ENCODE assay signal across 30 cellular contexts in genomic region chr16:55853114-55853513, GRCh38. TPM values are rescaled to one million over a fixed set of nuclear protein-coding genes. Genes with fewer than 3 reads are reported as not detected.
A peak's percentile ranks its signal among the peaks of the same experiment; 100 is the strongest.
DNase-seq lines count a peak whose midpoint lies in the region; ATAC-seq and TF ChIP-seq lines count a peak whose summit lies in the region.
"Had no signal": no experiment of that assay in that cellular context is flagged by ENCODE, and none has a peak within 500 bp of the region (broad histone marks: within the 10 kb centered on the region; RNA-seq: fewer than 3 reads in every experiment).

No MANE protein-coding gene starts in this region.

- H3K4me3 ChIP-seq in AG10803 (ENCODE audit: low read length) (no peak overlapping the region), fibroblast of mammary gland (ENCODE audit: control insufficient read depth, low read depth, low read length) (no peak overlapping the region), body of pancreas (no peak overlapping the region)
- H3K4me3 ChIP-seq: A549, BLaER1, GM12878, heart right ventricle, lung, pancreas, spleen, transverse colon had no signal

- no peak for TF ChIP-seq CTCF in AG10803 (conservative IDR thresholded peaks at IDR 0.05; ENCODE audit: low read length)
- no peak for TF ChIP-seq CTCF in fibroblast of mammary gland (conservative IDR thresholded peaks at IDR 0.05; ENCODE audit: control insufficient read depth, insufficient read depth, low read depth, low read length)
- no peak for TF ChIP-seq CTCF in body of pancreas (IDR thresholded peaks at IDR 0.05)

- intact Hi-C loops in body of pancreas (cut with DNase I), result no loop called here

- no peak for TF ChIP-seq POLR2A in body of pancreas (IDR thresholded peaks at IDR 0.05)

- 54 to 60% methylated on average over 3 of the region's 3 CpGs for WGBS in body of pancreas, 2 donors

- ATAC-seq in body of pancreas, result no peak
- no peak for ATAC-seq in HG03039 (IDR thresholded peaks at IDR 0.05; ENCODE audit: unreplicated experiment)
- ATAC-seq: GM12878, HCT116, heart right ventricle, pancreas had no signal

- H3K27me3 ChIP-seq in body of pancreas, result no peaks in the 10 kb centered on the region
- H3K27me3 ChIP-seq: BLaER1 had no signal

- DNase-seq in AG10803 (ENCODE audit: low read depth) (peak; percentile 45), HS-5 (ENCODE audit: low read depth) (peak; percentile 1), SW480 (ENCODE audit: low spot score) (peak; percentile 27), fibroblast of mammary gland (ENCODE audit: low read depth) (peak; percentile 52), body of pancreas (no peak), HPDE6-E6E7 (ENCODE audit: extremely low spot score) (no peak), NCI-H748 (lab: John Stamatoyannopoulos, UW; ENCODE audit: unreplicated experiment) (no peak)
- DNase-seq: activated CD4-positive, alpha-beta T cell treated with anti-CD3 and anti-CD28 coated beads, Interleukin-2, amount 50 U/mL, for 48 hours; activated CD8-positive, alpha-beta memory T cell treated with anti-CD3 and anti-CD28 coated beads, Interleukin-2, amount 50 U/mL, for 4 hours; activated naive CD4-positive, alpha-beta T cell treated with anti-CD3 and anti-CD28 coated beads, Interleukin-2, amount 10 ng/mL, durations not matched to agents 7 days and 5 days; caudate nucleus; heart right ventricle; Kasumi-1; NCI-H1105 treated with DMSO at 0.1 percent for 48 hours; NCI-H2081; NCI-H226; NCI-H748 treated with DMSO at 0.1 percent for 48 hours; pancreas; right cardiac atrium; spleen; transverse colon had no signal

- no peaks in the 10 kb centered on the region for H3K9me3 ChIP-seq in body of pancreas
- H3K9me3 ChIP-seq: A549, BLaER1, heart right ventricle, pancreas, spleen, transverse colon had no signal

- H3K4me1 ChIP-seq in body of pancreas, result no peaks in the 10 kb centered on the region
- H3K4me1 ChIP-seq: A549, heart right ventricle, pancreas, spleen, transverse colon had no signal

- no peaks in the 10 kb centered on the region for H3K36me3 ChIP-seq in body of pancreas (replicated peaks in 1 of 2; ENCODE audit: insufficient read depth in 1 of 2, low read depth in 2 of 2)
- H3K36me3 ChIP-seq: BLaER1, heart right ventricle, pancreas, spleen, transverse colon had no signal

- no peak overlapping the region for H3K27ac ChIP-seq in body of pancreas
- H3K27ac ChIP-seq: A549, BLaER1, heart right ventricle, pancreas, RWPE1, spleen, transverse colon had no signal

RNA-seq across cellular contexts. Expression of gene CES1, which starts 20.2 kb away (rescaled TPM):
- 10 to 100 TPM in 1 of 2 donors, 1 to 10 TPM in 1; 4.2 to 19.1 TPM for total RNA-seq in body of pancreas
- total RNA-seq: T-helper 1 cell treated with Interleukin-12 subunit alpha and Interleukin-12 subunit beta and Interleukin-4 antibody, amounts not matched to agents 30 ng/mL and 1 ng/mL, for 36 hours had no signal

RNA-seq across cellular contexts. Expression of gene CES5A, which starts 22.1 kb away (rescaled TPM):
- total RNA-seq in body of pancreas, result not detected
- total RNA-seq: fibroblast of villous mesenchyme, GM12878, lung, pancreas, spleen, transverse colon had no signal

Comparison
In these comparisons a context has a peak if more than half of its experiments do, and no peak if none do; other contexts are left out.
1. DNase-seq: peak in AG10803 (single experiment), HS-5 (single experiment), SW480 (single experiment) and fibroblast of mammary gland (single experiment); none in body of pancreas (0 of 4), HPDE6-E6E7 (single experiment) and NCI-H748 (single experiment).